Comparison of ENCODE assay signal across 8 cellular contexts in the genomic region with DNA sequence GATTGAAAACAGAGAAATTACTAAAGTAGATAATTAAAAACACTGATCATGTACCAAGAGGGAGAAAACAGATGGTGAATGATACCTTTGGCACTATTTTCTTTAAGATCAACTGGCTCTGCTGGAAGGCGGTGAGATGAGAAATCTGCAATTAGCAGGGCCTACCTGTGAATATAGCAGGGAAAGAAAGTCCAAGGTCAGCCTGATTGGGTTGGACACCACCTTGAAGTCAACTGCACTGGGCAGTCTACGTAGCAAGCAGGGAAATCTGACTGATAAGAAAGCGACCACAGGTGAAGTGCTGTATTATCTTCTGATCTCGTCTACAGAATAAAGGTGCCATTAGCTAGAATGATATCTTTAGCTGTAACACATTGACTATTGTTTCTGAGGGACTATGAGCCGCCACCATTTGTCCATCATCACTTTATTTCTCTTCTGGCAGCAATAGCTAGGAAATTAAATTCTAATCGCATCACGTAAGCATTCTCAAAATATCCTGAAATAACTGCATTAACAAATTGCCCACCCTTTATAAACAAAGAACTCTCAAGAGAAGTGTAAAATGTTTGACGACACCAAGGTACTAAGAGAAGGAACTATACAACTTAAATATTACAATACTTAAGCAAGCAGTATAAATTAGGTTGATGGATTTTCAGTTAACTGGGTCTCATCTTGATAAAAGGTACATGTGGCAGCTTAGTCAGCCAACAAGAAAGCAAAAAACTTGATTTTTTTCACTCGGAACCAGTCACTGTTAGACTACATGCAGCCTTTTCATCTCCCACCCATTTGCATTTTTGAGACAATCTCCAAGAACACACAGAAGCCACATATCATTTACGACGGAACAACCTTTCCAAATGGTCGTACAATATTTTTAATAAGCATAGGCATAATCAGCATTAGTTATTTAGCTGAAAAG. TPM values are rescaled to one million over a fixed set of nuclear protein-coding genes. Genes with fewer than 3 reads are reported as not detected.
A peak's percentile ranks its signal among the peaks of the same experiment; 100 is the strongest.
DNase-seq lines count a peak whose midpoint lies in the region; TF ChIP-seq lines count a peak whose summit lies in the region.

No MANE protein-coding gene starts in this region.

- peaks cover 29% of the 10 kb centered on the region for H3K4me1 ChIP-seq in Loucy (ENCODE audit: insufficient read depth, low read length, poor library complexity, severe bottlenecking)

- DNase-seq in CD14-positive monocyte (ENCODE audit: low spot score) (no peak), dermis microvascular lymphatic vessel endothelial cell (ENCODE audit: low read depth in 2 of 2) (peak; percentile 37 to 76), nephron progenitor cell (no peak), NCI-H82 treated with DMSO at 0.1 percent for 48 hours (lab: John Stamatoyannopoulos, UW; ENCODE audit: unreplicated experiment) (no peak), NCI-H2081 treated with DMSO at 0.1 percent for 48 hours (lab: John Stamatoyannopoulos, UW) (no peak), globus pallidus (ENCODE audit: low spot score) (no peak), GDM1 (lab: John Stamatoyannopoulos, UW) (no peak)

- H3K9me2 ChIP-seq in Loucy (replicated peaks; ENCODE audit: low read depth, low read length), result no peaks in the 10 kb centered on the region

- H3K4me3 Mint-ChIP-seq in CD14-positive monocyte (peak overlapping the region; percentile 94 to 98), nephron progenitor cell (peak overlapping the region; percentile 95)

- H3K79me2 ChIP-seq in Loucy (ENCODE audit: insufficient read depth, low read length), result peaks cover 38% of the 10 kb centered on the region

- H3K9me3 Mint-ChIP-seq in CD14-positive monocyte (no peaks in the 10 kb centered on the region), nephron progenitor cell (peaks cover 9% of the 10 kb centered on the region)

- H3K36me3 Mint-ChIP-seq in CD14-positive monocyte, result peaks cover 0 to 4% of the 10 kb centered on the region in 2 donors
- peaks cover 12% of the 10 kb centered on the region for H3K36me3 Mint-ChIP-seq in nephron progenitor cell (ENCODE audit: low read depth)

- peak overlapping the region; percentile 91 for H3K4me2 ChIP-seq in Loucy (ENCODE audit: low read depth, low read length, poor library complexity, severe bottlenecking)

- H3K4me1 Mint-ChIP-seq in CD14-positive monocyte, result peaks cover 30% of the 10 kb centered on the region
- peaks cover 49% of the 10 kb centered on the region for H3K4me1 Mint-ChIP-seq in nephron progenitor cell

- H3K36me3 ChIP-seq in Loucy (ENCODE audit: insufficient read depth, low read length), result no peaks in the 10 kb centered on the region

- H2AFZ ChIP-seq in Loucy (ENCODE audit: low read length), result peak overlapping the region; percentile 78

- no peaks in the 10 kb centered on the region for H4K20me1 ChIP-seq in Loucy (ENCODE audit: insufficient read depth, low read length, poor library complexity, severe bottlenecking)

- no peaks in the 10 kb centered on the region for H3F3A ChIP-seq in Loucy (ENCODE audit: low read depth)

- TF ChIP-seq CTCF in CD14-positive monocyte (IDR thresholded peaks at IDR 0.05) (no peak), Loucy (conservative IDR thresholded peaks at IDR 0.05; ENCODE audit: low read length) (no peak), nephron progenitor cell (IDR thresholded peaks at IDR 0.05) (no peak)

- H3K9ac ChIP-seq in Loucy (ENCODE audit: low read depth, low read length, poor library complexity, severe bottlenecking), result peak overlapping the region; percentile 85

- H3K27me3 Mint-ChIP-seq in CD14-positive monocyte (ENCODE audit: low read depth in 3 of 3) (peaks cover 0 to 8% (median 0%) of the 10 kb centered on the region in 3 donors), nephron progenitor cell (ENCODE audit: low read depth, poor library complexity) (peaks cover 8% of the 10 kb centered on the region)

- no peaks in the 10 kb centered on the region for H3K9me3 ChIP-seq in Loucy (ENCODE audit: insufficient read depth, low read depth, low read length)

- peak overlapping the region; percentile 84 for H3K4me3 ChIP-seq in Loucy (ENCODE audit: low read length, poor library complexity, severe bottlenecking)

- intact Hi-C loops in CD14-positive monocyte (cut with micrococcal nuclease), result loop anchor here in 1 of 2 donors (10.0 kb wide), 1 partner anchor 63 kb away; no protein-coding TSS in a partner anchor

- H3K27me3 ChIP-seq in Loucy (ENCODE audit: insufficient read depth, low read length, poor library complexity, severe bottlenecking), result no peaks in the 10 kb centered on the region

- H3K27ac Mint-ChIP-seq in CD14-positive monocyte (no peak overlapping the region), nephron progenitor cell (peak overlapping the region; percentile 86)

RNA-seq across cellular contexts. Expression of a gene that starts 1.3 kb away (rescaled TPM):
- 1 to 10 TPM; 1.2 to 3.8 TPM for polyA plus RNA-seq in CD14-positive monocyte
- total RNA-seq in dermis microvascular lymphatic vessel endothelial cell, result 23.2 and 25.7 TPM in 2 replicates

Comparison
In these comparisons a context has a peak if more than half of its experiments do, and no peak if none do; other contexts are left out.
1. DNase-seq: peak in dermis microvascular lymphatic vessel endothelial cell (2 of 2); none in CD14-positive monocyte (single experiment), nephron progenitor cell (single experiment), NCI-H82 treated with DMSO at 0.1 percent for 48 hours (single experiment), NCI-H2081 treated with DMSO at 0.1 percent for 48 hours (single experiment), globus pallidus (single experiment) and GDM1 (single experiment).